In the genomic region with DNA sequence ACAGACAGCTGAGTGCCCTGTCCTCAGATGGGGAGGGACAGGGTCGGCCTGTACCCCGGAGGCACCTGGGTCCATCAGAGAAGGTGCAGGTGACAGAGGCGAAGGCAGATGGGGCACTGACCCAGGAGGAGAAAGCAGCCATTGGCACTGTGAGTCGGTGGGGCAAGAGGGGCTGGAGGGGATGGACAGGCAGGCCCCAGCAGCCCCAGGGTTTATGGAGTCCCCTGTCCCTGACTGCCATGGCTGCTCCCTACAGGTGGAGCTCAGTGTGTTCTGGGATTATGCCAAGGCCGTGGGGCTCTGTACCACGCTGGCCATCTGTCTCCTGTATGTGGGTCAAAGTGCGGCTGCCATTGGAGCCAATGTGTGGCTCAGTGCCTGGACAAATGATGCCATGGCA, we compare ENCODE assay signal across 25 cellular contexts. TPM values are rescaled to one million over a fixed set of nuclear protein-coding genes. Genes with fewer than 3 reads are reported as not detected.
DNase-seq lines count a peak whose midpoint lies in the region; ATAC-seq, FAIRE-seq and TF ChIP-seq lines count a peak whose summit lies in the region.
"Had no signal": no experiment of that assay in that cellular context is flagged by ENCODE, and none has a peak within 500 bp of the region (broad histone marks: within the 10 kb centered on the region; RNA-seq: fewer than 3 reads in every experiment).

No MANE protein-coding gene starts in this region.

- DNase-seq in DMS 273 (lab: John Stamatoyannopoulos, UW; ENCODE audit: unreplicated experiment) (peak; percentile 77), NCI-H524 (lab: John Stamatoyannopoulos, UW) (peak; percentile 39 to 65), kidney (peak; percentile 60), pancreas (peak; percentile 73 to 92 (median 90)), smooth muscle cell (lab: John Stamatoyannopoulos, UW; ENCODE audit: unreplicated experiment) (no peak), NCI-H1930 (lab: John Stamatoyannopoulos, UW) (no peak)
- DNase-seq: activated CD4-positive, alpha-beta T cell treated with anti-CD3 and anti-CD28 coated beads, Interleukin-2, amount 50 U/mL, for 1 hour; CD4-positive, alpha-beta memory T cell; DND-41; effector CD8-positive, alpha-beta T cell; foreskin melanocyte; hypothalamus; mesendoderm; PC-3; SJCRH30; stimulated activated CD4-positive, alpha-beta T cell treated with anti-CD3 and anti-CD28 coated beads, Interleukin-2, amount 100 ng/mL, for 24 hours; T-helper 1 cell; testis had no signal

- H3K27me3 ChIP-seq in pancreas (no peaks in the 10 kb centered on the region), smooth muscle cell (ENCODE audit: low read depth) (no peaks in the 10 kb centered on the region)
- H3K27me3 ChIP-seq: ascending aorta, SJCRH30, testis had no signal

- no peak overlapping the region for H3K4me2 ChIP-seq in smooth muscle cell
- H3K4me2 ChIP-seq: KMS-11 had no signal

- TF ChIP-seq CTCF in kidney (IDR thresholded peaks at IDR 0.05; ENCODE audit: borderline replicate concordance, extremely low read depth, insufficient read depth) (no peak), pancreas (IDR thresholded peaks at IDR 0.05) (no peak), smooth muscle cell (IDR thresholded peaks at IDR 0.05; ENCODE audit: borderline replicate concordance, insufficient read depth, poor library complexity, severe bottlenecking) (no peak)

- H3K27ac ChIP-seq in kidney (ENCODE audit: low read depth in 2 of 2, low read length in 2 of 2) = no peak overlapping the region
- H3K27ac ChIP-seq in pancreas = peak overlapping the region in 3 of 4 donors; percentile 22 to 63 (median 44)
- no peak overlapping the region for H3K27ac ChIP-seq in smooth muscle cell (ENCODE audit: low read depth)
- H3K27ac ChIP-seq: ascending aorta, KMS-11, SJCRH30, testis had no signal

- no peaks in the 10 kb centered on the region for H3F3A ChIP-seq in smooth muscle cell (ENCODE audit: low read depth)

- intact Hi-C loops in kidney (cut with DNase I) = loop anchor here (10.0 kb wide), 1 partner anchor 121 kb away; no protein-coding TSS in a partner anchor
- intact Hi-C loops in pancreas (cut with DNase I) = no loop called here

- no peak overlapping the region for H2AFZ ChIP-seq in smooth muscle cell (ENCODE audit: low read depth)

- ATAC-seq in pancreas (peak; percentile 86 to 92 (median 88)), HG02973 (IDR thresholded peaks at IDR 0.05; ENCODE audit: unreplicated experiment) (no peak)
- ATAC-seq: activated naive CD4-positive, alpha-beta T cell treated with anti-CD3 and anti-CD28 coated beads, Interleukin-2, amount 50 U/mL, for 72 hours; PC-3; stimulated activated effector memory CD8-positive, alpha-beta T cell treated with anti-CD3 and anti-CD28 coated beads, Interleukin-12 subunit alpha, Interleukin-12 subunit beta, amount 100 ng/mL, for 72 hours had no signal

- no peak overlapping the region for H3K4me3 ChIP-seq in kidney (ENCODE audit: low read length in 2 of 2)
- no peak overlapping the region for H3K4me3 ChIP-seq in pancreas
- H3K4me3 ChIP-seq in smooth muscle cell = no peak overlapping the region
- H3K4me3 ChIP-seq: ascending aorta, SJCRH30, testis had no signal

- no peaks in the 10 kb centered on the region for H3K79me2 ChIP-seq in smooth muscle cell (ENCODE audit: low read depth)

- H3K9me3 ChIP-seq in kidney (ENCODE audit: control insufficient read depth in 1 of 2, low read length in 2 of 2) = no peaks in the 10 kb centered on the region
- no peaks in the 10 kb centered on the region for H3K9me3 ChIP-seq in pancreas
- no peaks in the 10 kb centered on the region for H3K9me3 ChIP-seq in smooth muscle cell (replicated peaks; ENCODE audit: low read depth)
- H3K9me3 ChIP-seq: ascending aorta, SJCRH30, testis had no signal

- H4K20me1 ChIP-seq in smooth muscle cell (ENCODE audit: low read depth) = no peaks in the 10 kb centered on the region

- H3K9ac ChIP-seq in kidney (ENCODE audit: low read length in 2 of 2) (no peak overlapping the region), smooth muscle cell (ENCODE audit: low read depth) (no peak overlapping the region)
- H3K9ac ChIP-seq: KMS-11 had no signal

- 63 to 64% methylated on average over 7 of the region's 7 CpGs for WGBS in pancreas, 2 donors
- 92% methylated on average over 6 of the region's 7 CpGs for WGBS in smooth muscle cell (ENCODE audit: low lambda C conversion rate)

- H3K4me1 ChIP-seq in kidney (ENCODE audit: control insufficient read depth in 1 of 2, insufficient read depth in 1 of 2, low read depth in 1 of 2, low read length in 2 of 2) (no peaks in the 10 kb centered on the region), pancreas (peaks cover 10 to 14% (median 11%) of the 10 kb centered on the region in 3 donors), smooth muscle cell (ENCODE audit: low read depth) (no peaks in the 10 kb centered on the region)
- H3K4me1 ChIP-seq: SJCRH30, testis had no signal

- H3K36me3 ChIP-seq in kidney (ENCODE audit: control insufficient read depth in 1 of 2, insufficient read depth in 2 of 2, low read length in 2 of 2) (no peaks in the 10 kb centered on the region), pancreas (peaks cover 0 to 11% (median 3%) of the 10 kb centered on the region in 3 donors), smooth muscle cell (ENCODE audit: low read depth) (no peaks in the 10 kb centered on the region)
- H3K36me3 ChIP-seq: SJCRH30 had no signal

- FAIRE-seq in kidney (lab: Jason Lieb, UNC) (no peak), pancreas (lab: Jason Lieb, UNC) (no peak)
- FAIRE-seq: GM12892, islet of Langerhans had no signal

RNA-seq across cellular contexts. Expression of a gene that starts 32.1 kb away (rescaled TPM):
- 37.6 TPM for total RNA-seq in kidney
- polyA plus RNA-seq in kidney (ENCODE audit: insufficient read depth, low read depth, low replicate concordance) = 15.8 TPM
- 10 to 100 TPM; 15.1 to 23.5 (median 17.3) TPM for total RNA-seq in pancreas
- 10 to 100 TPM; 10.3 to 10.9 TPM for polyA plus RNA-seq in pancreas
- total RNA-seq in smooth muscle cell = 17.6 and 19.5 TPM in 2 replicates
- 8.2 and 10.1 TPM in 2 replicates for polyA plus RNA-seq in smooth muscle cell

RNA-seq across cellular contexts. Expression of a gene that starts 40.9 kb away (rescaled TPM):
- total RNA-seq in kidney (156 TPM), pancreas (100 to 1,000 TPM in 1 of 6 donors, 10 to 100 TPM in 5; 47.2 to 103 (median 83.4) TPM), smooth muscle cell (1.3 and 4.3 TPM in 2 replicates)
- polyA plus RNA-seq in kidney (ENCODE audit: insufficient read depth, low read depth, low replicate concordance) (9.3 TPM), pancreas (100 to 1,000 TPM; 163 to 209 TPM), smooth muscle cell (1.3 and 6.3 TPM in 2 replicates)
- total RNA-seq: activated naive CD4-positive, alpha-beta T cell treated with anti-CD3 and anti-CD28 coated beads, Interleukin-2, amount 50 U/mL, for 72 hours had no signal
- polyA plus RNA-seq: CD4-positive, alpha-beta memory T cell had no signal

RNA-seq across cellular contexts. Expression of a gene that starts 43.8 kb away (rescaled TPM):
- total RNA-seq in kidney (91.9 TPM), pancreas (10 to 100 TPM; 42.7 to 88.1 (median 59.3) TPM), smooth muscle cell (59.6 and 77.8 TPM in 2 replicates)
- polyA plus RNA-seq in kidney (ENCODE audit: insufficient read depth, low read depth, low replicate concordance) (74.3 TPM), pancreas (100 to 1,000 TPM in 1 of 2 donors, 10 to 100 TPM in 1; 87.4 to 210 TPM), smooth muscle cell (75.9 and 110 TPM in 2 replicates)

Comparison
In these comparisons a context has a peak if more than half of its experiments do, and no peak if none do; other contexts are left out.
1. DNase-seq: peak in DMS 273 (single experiment), NCI-H524 (2 of 2), kidney (single experiment) and pancreas (6 of 6); none in smooth muscle cell (single experiment) and NCI-H1930 (0 of 2).
2. H3K27ac ChIP-seq: peak in pancreas (3 of 4); none in kidney (0 of 2) and smooth muscle cell (single experiment).